25 cellular contexts compared by ENCODE assay signal in the genomic region with DNA sequence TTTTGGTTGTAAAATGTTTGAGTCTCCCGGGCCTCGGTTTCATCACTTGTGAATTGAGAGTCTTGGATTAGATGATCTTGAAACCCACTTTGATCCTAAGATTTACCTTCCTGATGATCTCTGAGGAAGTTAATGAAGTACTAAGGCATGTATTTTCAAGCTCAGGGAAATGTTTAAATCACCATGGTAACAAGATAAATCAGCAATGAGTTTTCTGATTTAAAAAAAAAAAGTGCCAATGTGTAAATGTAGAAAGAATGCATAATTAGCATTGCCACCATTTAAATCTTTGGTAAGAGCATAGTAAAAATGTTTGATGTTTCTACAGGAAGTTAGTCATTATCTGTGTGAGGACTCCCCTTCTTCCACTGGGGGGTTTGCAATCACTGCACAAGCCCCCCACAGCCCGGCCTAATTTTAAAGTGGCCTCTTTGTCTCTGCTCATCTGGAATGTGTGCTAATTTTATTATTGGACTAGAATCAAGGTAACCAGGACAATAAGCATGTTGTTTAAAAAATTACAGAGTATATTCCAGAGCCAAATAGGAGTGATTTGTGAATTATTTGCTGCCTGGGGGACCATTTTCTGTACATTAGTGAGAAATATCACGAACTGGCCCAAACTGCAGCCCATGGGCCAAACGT.
"Had no signal": no experiment of that assay in that cellular context is flagged by ENCODE, and none has a peak within 500 bp of the region (broad histone marks: within the 10 kb centered on the region; RNA-seq: fewer than 3 reads in every experiment).

No MANE protein-coding gene starts in this region.

- ATAC-seq: activated CD8-positive, alpha-beta memory T cell treated with anti-CD3 and anti-CD28 coated beads, Interleukin-2, amount 10 ng/mL, durations not matched to agents 7 days and 5 days; activated CD8-positive, alpha-beta T cell treated with anti-CD3 and anti-CD28 coated beads for 36 hours; activated naive CD4-positive, alpha-beta T cell treated with anti-CD3 and anti-CD28 coated beads, Interleukin-2, amount 50 U/mL, for 72 hours; heart right ventricle; T-cell had no signal

- H3K27ac ChIP-seq: ascending aorta, cardiac muscle cell, heart right ventricle, left ventricle myocardium inferior, sigmoid colon, transverse colon, uterus, VCaP had no signal

- H3K4me1 Mint-ChIP-seq: activated CD4-positive, alpha-beta T cell treated with anti-CD3 and anti-CD28 coated beads, Interleukin-2, amount 10 ng/mL, durations not matched to agents 7 days and 5 days; activated CD8-positive, alpha-beta memory T cell treated with anti-CD3 and anti-CD28 coated beads, Interleukin-2, amount 10 ng/mL, durations not matched to agents 7 days and 5 days; T-cell had no signal

- H3K9me3 ChIP-seq: ascending aorta, heart right ventricle, left ventricle myocardium inferior, sigmoid colon, transverse colon, uterus had no signal

- H3K27me3 ChIP-seq: ascending aorta, cardiac muscle cell, heart right ventricle, sigmoid colon, transverse colon, uterus had no signal

- DNase-seq: activated CD4-positive, alpha-beta T cell treated with anti-CD3 and anti-CD28 coated beads, Interleukin-2, amount 10 ng/mL, durations not matched to agents 7 days and 5 days; activated CD4-positive, CD25-positive, alpha-beta regulatory T cell treated with anti-CD3 and anti-CD28 coated beads, Interleukin-2, amount 50 U/mL, for 72 hours; activated CD8-positive, alpha-beta memory T cell treated with anti-CD3 and anti-CD28 coated beads, Interleukin-2, amount 10 ng/mL, durations not matched to agents 7 days and 5 days; activated CD8-positive, alpha-beta T cell treated with anti-CD3 and anti-CD28 coated beads for 36 hours; activated gamma-delta T cell treated with Interleukin-2 at 50 U/mL for 16 hours; cortex of kidney; heart right ventricle; kidney; left ventricle myocardium inferior; mammary epithelial cell; nucleus accumbens; retina; sigmoid colon; stimulated activated CD4-positive, alpha-beta T cell treated with anti-CD3 and anti-CD28 coated beads, Interleukin-15, amount 100 ng/mL, for 24 hours; stimulated activated naive B cell treated with anti-CD40 and anti-IgM and Interleukin-4, amounts not matched to agents 10 μg/mL and 1 μg/mL and 100 μg/mL, for 72 hours; T-cell; transverse colon; uterus had no signal

- H3K27me3 Mint-ChIP-seq: activated CD4-positive, alpha-beta T cell treated with anti-CD3 and anti-CD28 coated beads, Interleukin-2, amount 10 ng/mL, durations not matched to agents 7 days and 5 days; activated CD8-positive, alpha-beta memory T cell treated with anti-CD3 and anti-CD28 coated beads, Interleukin-2, amount 10 ng/mL, durations not matched to agents 7 days and 5 days; activated CD8-positive, alpha-beta T cell treated with anti-CD3 and anti-CD28 coated beads for 36 hours; stimulated activated naive B cell treated with anti-CD40 and anti-IgM and Interleukin-4, amounts not matched to agents 10 μg/mL and 1 μg/mL and 100 μg/mL, for 72 hours; T-cell had no signal

- H3K4me3 Mint-ChIP-seq: activated CD4-positive, alpha-beta T cell treated with anti-CD3 and anti-CD28 coated beads, Interleukin-2, amount 10 ng/mL, durations not matched to agents 7 days and 5 days; activated CD8-positive, alpha-beta memory T cell treated with anti-CD3 and anti-CD28 coated beads, Interleukin-2, amount 10 ng/mL, durations not matched to agents 7 days and 5 days; activated CD8-positive, alpha-beta T cell treated with anti-CD3 and anti-CD28 coated beads for 36 hours; activated T-helper 1 cell treated with anti-CD3 and anti-CD28 coated beads, Interleukin-12 subunit alpha, Interleukin-12 subunit beta, Interleukin-2, Interleukin-4 antibody, amounts not matched to agents 30 ng/mL and 10 ng/mL and 1 ng/mL, durations not matched to agents 14 hours and 24 hours and 36 hours; stimulated activated naive B cell treated with anti-CD40 and anti-IgM and Interleukin-4, amounts not matched to agents 10 μg/mL and 1 μg/mL and 100 μg/mL, for 72 hours; T-cell; T-helper 2 cell treated with Interferon-gamma antibody and Interleukin-4, amounts not matched to agents 5 μg/mL and 100 μg/mL, for 36 hours had no signal

- H3K4me3 ChIP-seq: ascending aorta, cardiac muscle cell, heart right ventricle, left ventricle myocardium inferior, sigmoid colon, smooth muscle cell, transverse colon, uterus had no signal

- H3K4me2 ChIP-seq: smooth muscle cell had no signal

- H3K36me3 ChIP-seq: ascending aorta, cardiac muscle cell, left ventricle myocardium inferior, sigmoid colon, transverse colon, uterus had no signal

- H3K9me3 Mint-ChIP-seq: activated CD4-positive, alpha-beta T cell treated with anti-CD3 and anti-CD28 coated beads, Interleukin-2, amount 10 ng/mL, durations not matched to agents 7 days and 5 days; activated CD8-positive, alpha-beta T cell treated with anti-CD3 and anti-CD28 coated beads for 36 hours; activated naive CD4-positive, alpha-beta T cell treated with anti-CD3 and anti-CD28 coated beads, Interleukin-2, amount 50 U/mL, for 72 hours; activated T-helper 1 cell treated with anti-CD3 and anti-CD28 coated beads, Interleukin-12 subunit alpha, Interleukin-12 subunit beta, Interleukin-2, Interleukin-4 antibody, amounts not matched to agents 30 ng/mL and 10 ng/mL and 1 ng/mL, durations not matched to agents 14 hours and 24 hours and 36 hours; T-cell; T-helper 2 cell treated with Interferon-gamma antibody and Interleukin-4, amounts not matched to agents 5 μg/mL and 100 μg/mL, for 36 hours had no signal

- H3K36me3 Mint-ChIP-seq: activated naive CD4-positive, alpha-beta T cell treated with anti-CD3 and anti-CD28 coated beads, Interleukin-2, amount 50 U/mL, for 72 hours had no signal

- H3K4me1 ChIP-seq: ascending aorta, heart right ventricle, left ventricle myocardium inferior, sigmoid colon, transverse colon, uterus had no signal

- H3K27ac Mint-ChIP-seq: activated CD4-positive, alpha-beta T cell treated with anti-CD3 and anti-CD28 coated beads, Interleukin-2, amount 10 ng/mL, durations not matched to agents 7 days and 5 days; activated CD8-positive, alpha-beta memory T cell treated with anti-CD3 and anti-CD28 coated beads, Interleukin-2, amount 10 ng/mL, durations not matched to agents 7 days and 5 days; activated CD8-positive, alpha-beta T cell treated with anti-CD3 and anti-CD28 coated beads for 36 hours; activated naive CD4-positive, alpha-beta T cell treated with anti-CD3 and anti-CD28 coated beads, Interleukin-2, amount 50 U/mL, for 72 hours; activated T-helper 1 cell treated with anti-CD3 and anti-CD28 coated beads, Interleukin-12 subunit alpha, Interleukin-12 subunit beta, Interleukin-2, Interleukin-4 antibody, amounts not matched to agents 30 ng/mL and 10 ng/mL and 1 ng/mL, durations not matched to agents 14 hours and 24 hours and 36 hours; T-cell; T-helper 2 cell treated with Interferon-gamma antibody and Interleukin-4, amounts not matched to agents 5 μg/mL and 100 μg/mL, for 36 hours had no signal
